ENCODE assay signal across 17 cellular contexts in genomic region chr17:81586096-81586495, GRCh38. TPM values are rescaled to one million over a fixed set of nuclear protein-coding genes. Genes with fewer than 3 reads are reported as not detected.
DNase-seq lines count a peak whose midpoint lies in the region; ATAC-seq and TF ChIP-seq lines count a peak whose summit lies in the region.
"Had no signal": no experiment of that assay in that cellular context is flagged by ENCODE, and none has a peak within 500 bp of the region (broad histone marks: within the 10 kb centered on the region; RNA-seq: fewer than 3 reads in every experiment).

No MANE protein-coding gene starts in this region.

- no peak overlapping the region for H3K23ac ChIP-seq in trophoblast cell (ENCODE audit: low read length)

- H2BK5ac ChIP-seq in trophoblast cell (ENCODE audit: low read depth, low read length, poor library complexity): no peak overlapping the region

- no peak overlapping the region for H2BK12ac ChIP-seq in trophoblast cell (ENCODE audit: low read length)

- H2BK120ac ChIP-seq in trophoblast cell (ENCODE audit: insufficient read depth, low read length, poor library complexity): no peak overlapping the region

- 83 to 96% methylated on average over 4 of the region's 4 CpGs for WGBS in endodermal cell (ENCODE audit: insufficient coverage in 1 of 2, insufficient read length in 1 of 2), 2 experiments
- no CpG with 5 or more reads among the region's 4 CpGs for WGBS in trophoblast cell (ENCODE audit: extremely low coverage, insufficient coverage, insufficient read length)

- no peaks in the 10 kb centered on the region for H3F3A ChIP-seq in neural progenitor cell (ENCODE audit: low read depth)

- no peaks in the 10 kb centered on the region for H3K79me1 ChIP-seq in trophoblast cell (ENCODE audit: low read length)

- H3K9ac ChIP-seq in endodermal cell (ENCODE audit: extremely low read depth, low read length, poor library complexity, severe bottlenecking) (no peak overlapping the region), trophoblast cell (ENCODE audit: low read length) (no peak overlapping the region), neural progenitor cell (no peak overlapping the region)
- H3K9ac ChIP-seq: BLaER1, GM23248 had no signal

- no peaks in the 10 kb centered on the region for H3K4me1 ChIP-seq in endodermal cell (ENCODE audit: control insufficient read depth, insufficient read depth, low read length)
- peaks cover 5 to 11% of the 10 kb centered on the region in 2 experiments for H3K4me1 ChIP-seq in trophoblast cell (ENCODE audit: control insufficient read depth in 1 of 2, insufficient read depth in 2 of 2, low read length in 2 of 2)
- H3K4me1 ChIP-seq in neural progenitor cell: no peaks in the 10 kb centered on the region
- H3K4me1 ChIP-seq: BLaER1, Caco-2 had no signal

- CTCF ChIA-PET in RWPE1 (lab: Yijun Ruan, JAX): no interaction called here

- no peaks in the 10 kb centered on the region for H3K27me3 ChIP-seq in endodermal cell (ENCODE audit: control insufficient read depth, insufficient read depth, low read length, poor library complexity, severe bottlenecking)
- H3K27me3 ChIP-seq in trophoblast cell (ENCODE audit: insufficient read depth, low read length): no peaks in the 10 kb centered on the region
- no peaks in the 10 kb centered on the region for H3K27me3 ChIP-seq in neural progenitor cell
- H3K27me3 ChIP-seq: BLaER1 had no signal

- H4K12ac ChIP-seq in trophoblast cell (ENCODE audit: low read depth, low read length): no peak overlapping the region

- no peak overlapping the region for H3K4me3 ChIP-seq in endodermal cell (ENCODE audit: low read length)
- no peak overlapping the region for H3K4me3 ChIP-seq in trophoblast cell (ENCODE audit: low read depth, low read length)
- H3K4me3 ChIP-seq in neural progenitor cell: no peak overlapping the region
- H3K4me3 ChIP-seq: BLaER1, GM23248 had no signal

- H3K9me3 Mint-ChIP-seq in endodermal cell: no peaks in the 10 kb centered on the region
- no peaks in the 10 kb centered on the region for H3K9me3 Mint-ChIP-seq in neural progenitor cell
- H3K9me3 Mint-ChIP-seq: CD8-positive, alpha-beta memory T cell; H9; IgD-negative memory B cell had no signal

- POLR2A ChIA-PET in RWPE1 (lab: Yijun Ruan, JAX; ENCODE audit: low non-redundant PET): no interaction called here

- H2AFZ ChIP-seq in trophoblast cell (ENCODE audit: insufficient read depth, low read length, poor library complexity) (no peak overlapping the region), neural progenitor cell (replicated peaks) (no peak overlapping the region)
- H2AFZ ChIP-seq: GM23248 had no signal

- peak overlapping the region; percentile 16 for H3K14ac ChIP-seq in trophoblast cell (ENCODE audit: low read length)

- peak overlapping the region; percentile 16 for H4K8ac ChIP-seq in trophoblast cell (ENCODE audit: low read depth, low read length)

- H4K20me1 ChIP-seq in neural progenitor cell (ENCODE audit: low read depth): no peaks in the 10 kb centered on the region

- no peaks in the 10 kb centered on the region for H3K27me3 Mint-ChIP-seq in endodermal cell (ENCODE audit: insufficient read depth)
- peaks cover 4% of the 10 kb centered on the region for H3K27me3 Mint-ChIP-seq in neural progenitor cell (ENCODE audit: insufficient read depth, low read depth)
- H3K27me3 Mint-ChIP-seq: CD8-positive, alpha-beta memory T cell; IgD-negative memory B cell had no signal

- H3K4me1 Mint-ChIP-seq in endodermal cell: no peaks in the 10 kb centered on the region
- H3K4me1 Mint-ChIP-seq in neural progenitor cell: no peaks in the 10 kb centered on the region
- H3K4me1 Mint-ChIP-seq: CD8-positive, alpha-beta memory T cell; H9; IgD-negative memory B cell had no signal

- H3K18ac ChIP-seq in trophoblast cell (ENCODE audit: low read length): peak overlapping the region; percentile 56

- H3K4me3 Mint-ChIP-seq in endodermal cell (no peak overlapping the region), neural progenitor cell (no peak overlapping the region)
- H3K4me3 Mint-ChIP-seq: CD8-positive, alpha-beta memory T cell; H9 had no signal

- no peak overlapping the region for H3K4me2 ChIP-seq in trophoblast cell (ENCODE audit: low read length)
- no peak overlapping the region for H3K4me2 ChIP-seq in neural progenitor cell
- H3K4me2 ChIP-seq: BLaER1 had no signal

- ATAC-seq in HG03520 (IDR thresholded peaks at IDR 0.05; ENCODE audit: unreplicated experiment): no peak

- TF ChIP-seq CTCF in RWPE1 (conservative IDR thresholded peaks at IDR 0.05; ENCODE audit: low read depth) (no peak), endodermal cell (conservative IDR thresholded peaks at IDR 0.05) (no peak), neural progenitor cell (IDR thresholded peaks at IDR 0.05) (no peak)

- H3K4ac ChIP-seq in trophoblast cell (ENCODE audit: low read depth, low read length): peak overlapping the region; percentile 2

- H3K36me3 ChIP-seq in endodermal cell (ENCODE audit: control insufficient read depth, insufficient read depth, low read length) (peaks cover 88% of the 10 kb centered on the region), trophoblast cell (ENCODE audit: control insufficient read depth in 1 of 2, insufficient read depth in 2 of 2, low read length in 2 of 2) (peaks cover 65 to 71% of the 10 kb centered on the region in 2 experiments), neural progenitor cell (no peaks in the 10 kb centered on the region)

- peak overlapping the region; percentile 35 for H3K27ac Mint-ChIP-seq in endodermal cell
- H3K27ac Mint-ChIP-seq in neural progenitor cell: no peak overlapping the region
- H3K27ac Mint-ChIP-seq: CD8-positive, alpha-beta memory T cell; IgD-negative memory B cell had no signal

- no peaks in the 10 kb centered on the region for H3K79me2 ChIP-seq in trophoblast cell (ENCODE audit: control insufficient read depth, insufficient read depth, low read length, poor library complexity)
- no peaks in the 10 kb centered on the region for H3K79me2 ChIP-seq in neural progenitor cell (ENCODE audit: low read depth)

- DNase-seq in ELF-1 (ENCODE audit: low read depth, low spot score): peak; percentile 46
- DNase-seq in RWPE1 (ENCODE audit: low spot score): no peak
- DNase-seq in endodermal cell: no peak
- no peak for DNase-seq in trophoblast cell
- no peak for DNase-seq in superior temporal gyrus (ENCODE audit: extremely low spot score)
- DNase-seq in neural progenitor cell (ENCODE audit: low spot score): no peak
- DNase-seq: 8988T; AML-193; Caco-2; CD8-positive, alpha-beta memory T cell; DND-41; GF-D8; GM23248; H9 had no signal

- H3K9me3 ChIP-seq in endodermal cell (ENCODE audit: control insufficient read depth, low read length) (no peaks in the 10 kb centered on the region), trophoblast cell (ENCODE audit: insufficient read depth, low read depth, low read length) (no peaks in the 10 kb centered on the region), neural progenitor cell (ENCODE audit: low read depth) (no peaks in the 10 kb centered on the region)
- H3K9me3 ChIP-seq: BLaER1, Caco-2 had no signal

- no peak overlapping the region for H2AK5ac ChIP-seq in trophoblast cell (ENCODE audit: low read length)

- peak overlapping the region; percentile 26 for H4K91ac ChIP-seq in trophoblast cell (ENCODE audit: low read depth, low read length)

- H3K27ac ChIP-seq in RWPE1 (peak overlapping the region; percentile 14; the same call in 1 of the 2 replicates), endodermal cell (ENCODE audit: low read depth, low read length) (no peak overlapping the region), trophoblast cell (ENCODE audit: low read depth, low read length) (peak overlapping the region; percentile 28), neural progenitor cell (no peak overlapping the region)
- H3K27ac ChIP-seq: BLaER1, GM23248 had no signal

- H3K36me3 Mint-ChIP-seq in endodermal cell (ENCODE audit: low read depth) (peaks cover 86% of the 10 kb centered on the region), neural progenitor cell (peaks cover 26% of the 10 kb centered on the region)

RNA-seq across cellular contexts. Expression of gene FAAP100, which starts 33.9 kb away (rescaled TPM):
- total RNA-seq in endodermal cell: 10 to 100 TPM; 34.5 to 39.5 TPM
- polyA plus RNA-seq in endodermal cell (2013, experiment 1 of 2): 25.9 TPM
- 24.1 TPM for polyA plus RNA-seq in endodermal cell (2013, experiment 2 of 2)
- polyA plus RNA-seq in trophoblast cell (2013): 11.4 and 11.6 TPM in 2 replicates
- 9.7 and 36.5 TPM in 2 replicates for total RNA-seq in neural progenitor cell (ENCODE audit: low replicate concordance)

RNA-seq across cellular contexts. Expression of gene NPLOC4, which starts 50.8 kb away (rescaled TPM):
- total RNA-seq in endodermal cell (100 to 1,000 TPM; 113 to 118 TPM), neural progenitor cell (ENCODE audit: low replicate concordance) (44.1 and 58.7 TPM in 2 replicates)
- 54.9 TPM for polyA plus RNA-seq in endodermal cell (2013, experiment 1 of 2)
- polyA plus RNA-seq in endodermal cell (2013, experiment 2 of 2): 52.0 TPM
- 115 and 119 TPM in 2 replicates for polyA plus RNA-seq in trophoblast cell (2013)

RNA-seq across cellular contexts. Expression of gene TSPAN10, which starts 50.9 kb away (rescaled TPM):
- total RNA-seq in endodermal cell (1 to 10 TPM; 1.3 to 1.8 TPM), neural progenitor cell (ENCODE audit: low replicate concordance) (0.93 and 2.2 TPM in 2 replicates)
- 1.8 TPM for polyA plus RNA-seq in endodermal cell (2013, experiment 1 of 2)
- 1.5 TPM for polyA plus RNA-seq in endodermal cell (2013, experiment 2 of 2)
- polyA plus RNA-seq in trophoblast cell (2013): 0.53 and 0.54 TPM in 2 replicates

RNA-seq across cellular contexts. Expression of gene FSCN2, which starts 57.9 kb away (rescaled TPM):
- total RNA-seq in endodermal cell: 1 to 10 TPM; 1.0 to 1.8 TPM
- 0.50 TPM for polyA plus RNA-seq in endodermal cell (2013, experiment 1 of 2)
- 0.46 TPM for polyA plus RNA-seq in endodermal cell (2013, experiment 2 of 2)
- 0.42 and 0.76 TPM in 2 replicates for polyA plus RNA-seq in trophoblast cell (2013)
- total RNA-seq in neural progenitor cell (ENCODE audit: low replicate concordance): 0.28 TPM in 1 of 2 replicates, not detected in the other
- polyA plus RNA-seq: CD8-positive, alpha-beta memory T cell had no signal

Comparison
In these comparisons a context has a peak if more than half of its experiments do, and no peak if none do; other contexts are left out.
1. H3K27ac ChIP-seq: peak in RWPE1 (single experiment) and trophoblast cell (single experiment); none in endodermal cell (single experiment) and neural progenitor cell (single experiment).